1 cellular context compared by ENCODE assay signal in the genomic region with DNA sequence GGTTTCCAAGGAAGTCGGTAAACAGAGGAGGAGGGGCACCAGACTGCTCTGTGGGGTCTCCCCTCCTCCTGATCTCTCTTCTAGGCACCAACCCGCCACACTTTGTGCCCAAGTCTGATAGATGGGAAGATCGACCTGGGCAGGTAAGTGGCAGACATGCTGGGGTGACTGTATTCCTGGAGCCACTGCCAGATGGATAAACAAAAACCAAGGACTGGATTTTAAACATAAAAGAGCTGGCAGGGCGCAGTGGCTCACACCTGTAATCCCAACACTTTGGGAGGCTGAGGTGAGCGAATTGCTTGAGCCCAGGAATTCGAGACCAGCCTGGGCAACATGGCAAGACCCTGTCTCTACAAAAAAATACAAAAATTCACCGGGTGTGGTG.
A peak's percentile ranks its signal among the peaks of the same experiment; 100 is the strongest.
TF ChIP-seq lines count a peak whose summit lies in the region.

No MANE protein-coding gene starts in this region.

TF ChIP-seq in HepG2, 621 proteins besides CTCF, POLR2A, EP300 and RAD21 (continued from another document and continues in another):
- TF ChIP-seq, protein P1, sequence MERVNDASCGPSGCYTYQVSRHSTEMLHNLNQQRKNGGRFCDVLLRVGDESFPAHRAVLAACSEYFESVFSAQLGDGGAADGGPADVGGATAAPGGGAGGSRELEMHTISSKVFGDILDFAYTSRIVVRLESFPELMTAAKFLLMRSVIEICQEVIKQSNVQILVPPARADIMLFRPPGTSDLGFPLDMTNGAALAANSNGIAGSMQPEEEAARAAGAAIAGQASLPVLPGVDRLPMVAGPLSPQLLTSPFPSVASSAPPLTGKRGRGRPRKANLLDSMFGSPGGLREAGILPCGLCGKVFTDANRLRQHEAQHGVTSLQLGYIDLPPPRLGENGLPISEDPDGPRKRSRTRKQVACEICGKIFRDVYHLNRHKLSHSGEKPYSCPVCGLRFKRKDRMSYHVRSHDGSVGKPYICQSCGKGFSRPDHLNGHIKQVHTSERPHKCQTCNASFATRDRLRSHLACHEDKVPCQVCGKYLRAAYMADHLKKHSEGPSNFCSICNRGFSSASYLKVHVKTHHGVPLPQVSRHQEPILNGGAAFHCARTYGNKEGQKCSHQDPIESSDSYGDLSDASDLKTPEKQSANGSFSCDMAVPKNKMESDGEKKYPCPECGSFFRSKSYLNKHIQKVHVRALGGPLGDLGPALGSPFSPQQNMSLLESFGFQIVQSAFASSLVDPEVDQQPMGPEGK (CRISPR knock-in tag; IDR thresholded peaks at IDR 0.05): 0 out of 2 replicates have a peak, but pooled peaks have one; percentile 1
- TF ChIP-seq HOXD1 (CRISPR knock-in tag; IDR thresholded peaks at IDR 0.05): no peak
- TF ChIP-seq, protein P2, sequence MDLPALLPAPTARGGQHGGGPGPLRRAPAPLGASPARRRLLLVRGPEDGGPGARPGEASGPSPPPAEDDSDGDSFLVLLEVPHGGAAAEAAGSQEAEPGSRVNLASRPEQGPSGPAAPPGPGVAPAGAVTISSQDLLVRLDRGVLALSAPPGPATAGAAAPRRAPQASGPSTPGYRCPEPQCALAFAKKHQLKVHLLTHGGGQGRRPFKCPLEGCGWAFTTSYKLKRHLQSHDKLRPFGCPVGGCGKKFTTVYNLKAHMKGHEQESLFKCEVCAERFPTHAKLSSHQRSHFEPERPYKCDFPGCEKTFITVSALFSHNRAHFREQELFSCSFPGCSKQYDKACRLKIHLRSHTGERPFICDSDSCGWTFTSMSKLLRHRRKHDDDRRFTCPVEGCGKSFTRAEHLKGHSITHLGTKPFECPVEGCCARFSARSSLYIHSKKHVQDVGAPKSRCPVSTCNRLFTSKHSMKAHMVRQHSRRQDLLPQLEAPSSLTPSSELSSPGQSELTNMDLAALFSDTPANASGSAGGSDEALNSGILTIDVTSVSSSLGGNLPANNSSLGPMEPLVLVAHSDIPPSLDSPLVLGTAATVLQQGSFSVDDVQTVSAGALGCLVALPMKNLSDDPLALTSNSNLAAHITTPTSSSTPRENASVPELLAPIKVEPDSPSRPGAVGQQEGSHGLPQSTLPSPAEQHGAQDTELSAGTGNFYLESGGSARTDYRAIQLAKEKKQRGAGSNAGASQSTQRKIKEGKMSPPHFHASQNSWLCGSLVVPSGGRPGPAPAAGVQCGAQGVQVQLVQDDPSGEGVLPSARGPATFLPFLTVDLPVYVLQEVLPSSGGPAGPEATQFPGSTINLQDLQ (CRISPR knock-in tag; IDR thresholded peaks at IDR 0.05): 0 out of 2 replicates have a peak, but pooled peaks have one; percentile 38
- no peak for TF ChIP-seq ZNF878 (CRISPR knock-in tag; IDR thresholded peaks at IDR 0.05)
- TF ChIP-seq ZNF496 (CRISPR knock-in tag; IDR thresholded peaks at IDR 0.05; ENCODE audit: insufficient replicate concordance): no peak
- TF ChIP-seq ZC3H4 (CRISPR knock-in tag; IDR thresholded peaks at IDR 0.05; ENCODE audit: borderline replicate concordance): no peak
- TF ChIP-seq ZNF530 (CRISPR knock-in tag; IDR thresholded peaks at IDR 0.05; ENCODE audit: low read depth): no peak
- no peak for TF ChIP-seq ZNF839 (CRISPR knock-in tag; IDR thresholded peaks at IDR 0.05; ENCODE audit: borderline replicate concordance)
- TF ChIP-seq, protein P3, sequence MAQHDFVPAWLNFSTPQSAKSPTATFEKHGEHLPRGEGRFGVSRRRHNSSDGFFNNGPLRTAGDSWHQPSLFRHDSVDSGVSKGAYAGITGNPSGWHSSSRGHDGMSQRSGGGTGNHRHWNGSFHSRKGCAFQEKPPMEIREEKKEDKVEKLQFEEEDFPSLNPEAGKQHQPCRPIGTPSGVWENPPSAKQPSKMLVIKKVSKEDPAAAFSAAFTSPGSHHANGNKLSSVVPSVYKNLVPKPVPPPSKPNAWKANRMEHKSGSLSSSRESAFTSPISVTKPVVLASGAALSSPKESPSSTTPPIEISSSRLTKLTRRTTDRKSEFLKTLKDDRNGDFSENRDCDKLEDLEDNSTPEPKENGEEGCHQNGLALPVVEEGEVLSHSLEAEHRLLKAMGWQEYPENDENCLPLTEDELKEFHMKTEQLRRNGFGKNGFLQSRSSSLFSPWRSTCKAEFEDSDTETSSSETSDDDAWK (CRISPR knock-in tag; IDR thresholded peaks at IDR 0.05): no peak
- TF ChIP-seq GATA4 (IDR thresholded peaks at IDR 0.05; ENCODE audit: borderline replicate concordance, low read depth): no peak
- TF ChIP-seq SP4 (CRISPR knock-in tag; IDR thresholded peaks at IDR 0.05): 0 out of 2 replicates have a peak, but pooled peaks have one; percentile 10
- no peak for TF ChIP-seq CREB1 (IDR thresholded peaks at IDR 0.05)
- no peak for TF ChIP-seq CREB1 (CRISPR knock-in tag; IDR thresholded peaks at IDR 0.05)
- TF ChIP-seq SP140L (CRISPR knock-in tag; IDR thresholded peaks at IDR 0.05; ENCODE audit: borderline replicate concordance): no peak
- TF ChIP-seq, protein P4, sequence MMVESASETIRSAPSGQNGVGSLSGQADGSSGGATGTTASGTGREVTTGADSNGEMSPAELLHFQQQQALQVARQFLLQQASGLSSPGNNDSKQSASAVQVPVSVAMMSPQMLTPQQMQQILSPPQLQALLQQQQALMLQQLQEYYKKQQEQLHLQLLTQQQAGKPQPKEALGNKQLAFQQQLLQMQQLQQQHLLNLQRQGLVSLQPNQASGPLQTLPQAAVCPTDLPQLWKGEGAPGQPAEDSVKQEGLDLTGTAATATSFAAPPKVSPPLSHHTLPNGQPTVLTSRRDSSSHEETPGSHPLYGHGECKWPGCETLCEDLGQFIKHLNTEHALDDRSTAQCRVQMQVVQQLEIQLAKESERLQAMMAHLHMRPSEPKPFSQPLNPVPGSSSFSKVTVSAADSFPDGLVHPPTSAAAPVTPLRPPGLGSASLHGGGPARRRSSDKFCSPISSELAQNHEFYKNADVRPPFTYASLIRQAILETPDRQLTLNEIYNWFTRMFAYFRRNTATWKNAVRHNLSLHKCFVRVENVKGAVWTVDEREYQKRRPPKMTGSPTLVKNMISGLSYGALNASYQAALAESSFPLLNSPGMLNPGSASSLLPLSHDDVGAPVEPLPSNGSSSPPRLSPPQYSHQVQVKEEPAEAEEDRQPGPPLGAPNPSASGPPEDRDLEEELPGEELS (CRISPR knock-in tag; IDR thresholded peaks at IDR 0.05): no peak
- no peak for TF ChIP-seq ARNT (IDR thresholded peaks at IDR 0.05)
- no peak for TF ChIP-seq ZNF775 (CRISPR knock-in tag; IDR thresholded peaks at IDR 0.05; ENCODE audit: borderline replicate concordance)
- TF ChIP-seq MEF2D (CRISPR knock-in tag; IDR thresholded peaks at IDR 0.05): no peak
- TF ChIP-seq, protein P5, sequence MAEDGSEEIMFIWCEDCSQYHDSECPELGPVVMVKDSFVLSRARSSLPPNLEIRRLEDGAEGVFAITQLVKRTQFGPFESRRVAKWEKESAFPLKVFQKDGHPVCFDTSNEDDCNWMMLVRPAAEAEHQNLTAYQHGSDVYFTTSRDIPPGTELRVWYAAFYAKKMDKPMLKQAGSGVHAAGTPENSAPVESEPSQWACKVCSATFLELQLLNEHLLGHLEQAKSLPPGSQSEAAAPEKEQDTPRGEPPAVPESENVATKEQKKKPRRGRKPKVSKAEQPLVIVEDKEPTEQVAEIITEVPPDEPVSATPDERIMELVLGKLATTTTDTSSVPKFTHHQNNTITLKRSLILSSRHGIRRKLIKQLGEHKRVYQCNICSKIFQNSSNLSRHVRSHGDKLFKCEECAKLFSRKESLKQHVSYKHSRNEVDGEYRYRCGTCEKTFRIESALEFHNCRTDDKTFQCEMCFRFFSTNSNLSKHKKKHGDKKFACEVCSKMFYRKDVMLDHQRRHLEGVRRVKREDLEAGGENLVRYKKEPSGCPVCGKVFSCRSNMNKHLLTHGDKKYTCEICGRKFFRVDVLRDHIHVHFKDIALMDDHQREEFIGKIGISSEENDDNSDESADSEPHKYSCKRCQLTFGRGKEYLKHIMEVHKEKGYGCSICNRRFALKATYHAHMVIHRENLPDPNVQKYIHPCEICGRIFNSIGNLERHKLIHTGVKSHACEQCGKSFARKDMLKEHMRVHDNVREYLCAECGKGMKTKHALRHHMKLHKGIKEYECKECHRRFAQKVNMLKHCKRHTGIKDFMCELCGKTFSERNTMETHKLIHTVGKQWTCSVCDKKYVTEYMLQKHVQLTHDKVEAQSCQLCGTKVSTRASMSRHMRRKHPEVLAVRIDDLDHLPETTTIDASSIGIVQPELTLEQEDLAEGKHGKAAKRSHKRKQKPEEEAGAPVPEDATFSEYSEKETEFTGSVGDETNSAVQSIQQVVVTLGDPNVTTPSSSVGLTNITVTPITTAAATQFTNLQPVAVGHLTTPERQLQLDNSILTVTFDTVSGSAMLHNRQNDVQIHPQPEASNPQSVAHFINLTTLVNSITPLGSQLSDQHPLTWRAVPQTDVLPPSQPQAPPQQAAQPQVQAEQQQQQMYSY (CRISPR knock-in tag; IDR thresholded peaks at IDR 0.05): peak; percentile 92
- TF ChIP-seq ZNF891 (CRISPR knock-in tag; IDR thresholded peaks at IDR 0.05): peak; percentile 4; the same call in 1 of the 2 replicates
- no peak for TF ChIP-seq TGIF2 (CRISPR knock-in tag; IDR thresholded peaks at IDR 0.05)
- no peak for TF ChIP-seq ZFY (CRISPR knock-in tag; IDR thresholded peaks at IDR 0.05)
- TF ChIP-seq ZIK1 (CRISPR knock-in tag; IDR thresholded peaks at IDR 0.05; ENCODE audit: borderline replicate concordance, low read depth): 0 out of 2 replicates have a peak, but pooled peaks have one; percentile 12
- no peak for TF ChIP-seq SMARCC2 (IDR thresholded peaks at IDR 0.05)
- TF ChIP-seq ZNF292 (CRISPR knock-in tag; IDR thresholded peaks at IDR 0.05; ENCODE audit: borderline replicate concordance, low read depth): no peak
- TF ChIP-seq ZFP36 (IDR thresholded peaks at IDR 0.05; ENCODE audit: borderline replicate concordance, low read depth, low read length, partially characterized antibody): no peak
- TF ChIP-seq ETV5 (CRISPR knock-in tag; IDR thresholded peaks at IDR 0.05; ENCODE audit: borderline replicate concordance): no peak
- no peak for TF ChIP-seq ZNF260 (CRISPR knock-in tag; IDR thresholded peaks at IDR 0.05; ENCODE audit: borderline replicate concordance, low read depth)
- TF ChIP-seq ZNF720 (CRISPR knock-in tag; IDR thresholded peaks at IDR 0.05): no peak
- TF ChIP-seq ZNF296 (CRISPR knock-in tag; conservative IDR thresholded peaks at IDR 0.05): 0 out of 2 replicates have a peak, but pooled peaks have one; percentile 22
- TF ChIP-seq RFX3 (CRISPR knock-in tag; IDR thresholded peaks at IDR 0.05): peak; percentile 29; the same call in 1 of the 2 replicates
- TF ChIP-seq, protein P6, sequence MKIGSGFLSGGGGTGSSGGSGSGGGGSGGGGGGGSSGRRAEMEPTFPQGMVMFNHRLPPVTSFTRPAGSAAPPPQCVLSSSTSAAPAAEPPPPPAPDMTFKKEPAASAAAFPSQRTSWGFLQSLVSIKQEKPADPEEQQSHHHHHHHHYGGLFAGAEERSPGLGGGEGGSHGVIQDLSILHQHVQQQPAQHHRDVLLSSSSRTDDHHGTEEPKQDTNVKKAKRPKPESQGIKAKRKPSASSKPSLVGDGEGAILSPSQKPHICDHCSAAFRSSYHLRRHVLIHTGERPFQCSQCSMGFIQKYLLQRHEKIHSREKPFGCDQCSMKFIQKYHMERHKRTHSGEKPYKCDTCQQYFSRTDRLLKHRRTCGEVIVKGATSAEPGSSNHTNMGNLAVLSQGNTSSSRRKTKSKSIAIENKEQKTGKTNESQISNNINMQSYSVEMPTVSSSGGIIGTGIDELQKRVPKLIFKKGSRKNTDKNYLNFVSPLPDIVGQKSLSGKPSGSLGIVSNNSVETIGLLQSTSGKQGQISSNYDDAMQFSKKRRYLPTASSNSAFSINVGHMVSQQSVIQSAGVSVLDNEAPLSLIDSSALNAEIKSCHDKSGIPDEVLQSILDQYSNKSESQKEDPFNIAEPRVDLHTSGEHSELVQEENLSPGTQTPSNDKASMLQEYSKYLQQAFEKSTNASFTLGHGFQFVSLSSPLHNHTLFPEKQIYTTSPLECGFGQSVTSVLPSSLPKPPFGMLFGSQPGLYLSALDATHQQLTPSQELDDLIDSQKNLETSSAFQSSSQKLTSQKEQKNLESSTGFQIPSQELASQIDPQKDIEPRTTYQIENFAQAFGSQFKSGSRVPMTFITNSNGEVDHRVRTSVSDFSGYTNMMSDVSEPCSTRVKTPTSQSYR (CRISPR knock-in tag; IDR thresholded peaks at IDR 0.05; ENCODE audit: borderline replicate concordance): 0 out of 2 replicates have a peak, but pooled peaks have one; percentile 3
- no peak for TF ChIP-seq TCF12 (IDR thresholded peaks at IDR 0.05)
- TF ChIP-seq TCF12 (CRISPR knock-in tag; IDR thresholded peaks at IDR 0.05): no peak
- TF ChIP-seq SAP130 (CRISPR knock-in tag; IDR thresholded peaks at IDR 0.05; ENCODE audit: low read depth): no peak
- TF ChIP-seq SP5 (CRISPR knock-in tag; IDR thresholded peaks at IDR 0.05; ENCODE audit: borderline replicate concordance, low read depth): 0 out of 2 replicates have a peak, but pooled peaks have one; percentile 2
